ENCODE assay signal across 17 cellular contexts in genomic region chr11:126413843-126414405, GRCh38. TPM values are rescaled to one million over a fixed set of nuclear protein-coding genes. Genes with fewer than 3 reads are reported as not detected.
DNase-seq lines count a peak whose midpoint lies in the region; ATAC-seq and TF ChIP-seq lines count a peak whose summit lies in the region.
"Had no signal": no experiment of that assay in that cellular context is flagged by ENCODE, and none has a peak within 500 bp of the region (broad histone marks: within the 10 kb centered on the region; RNA-seq: fewer than 3 reads in every experiment).

No MANE protein-coding gene starts in this region.

- peaks cover 21 to 28% of the 10 kb centered on the region in 2 donors for H3K4me1 ChIP-seq in ascending aorta
- H3K4me1 ChIP-seq in esophagus (ENCODE audit: control insufficient read depth in 2 of 2, insufficient read depth in 2 of 2, low read length in 1 of 2), result peaks cover 11 to 23% of the 10 kb centered on the region in 2 donors
- peaks cover 36% of the 10 kb centered on the region for H3K4me1 ChIP-seq in muscle layer of colon (ENCODE audit: insufficient read depth, low read length)
- peaks cover 4 to 95% (median 46%) of the 10 kb centered on the region in 4 donors for H3K4me1 ChIP-seq in tibial nerve
- H3K4me1 ChIP-seq: psoas muscle had no signal

- TF ChIP-seq CTCF in ascending aorta (IDR thresholded peaks at IDR 0.05) (no peak), tibial nerve (IDR thresholded peaks at IDR 0.05) (no peak)

- 85 to 89% methylated on average over 9 of the region's 9 CpGs for WGBS in esophagus, 2 donors
- WGBS in tibial nerve, 2 donors, result 63 to 68% methylated on average over 6 to 9 of the region's 9 CpGs

- no peak for DNase-seq in ascending aorta (ENCODE audit: low spot score in 2 of 2)
- DNase-seq in tibial nerve (ENCODE audit: low spot score in 2 of 2), result no peak
- DNase-seq in inferior parietal cortex (ENCODE audit: extremely low spot score), result no peak
- DNase-seq in NCI-H2227 (lab: John Stamatoyannopoulos, UW; ENCODE audit: unreplicated experiment), result no peak
- DNase-seq: activated CD4-positive, alpha-beta T cell treated with anti-CD3 and anti-CD28 coated beads for 4 hours; activated CD8-positive, alpha-beta memory T cell treated with anti-CD3 and anti-CD28 coated beads, Interleukin-2, amount 10 ng/mL, durations not matched to agents 7 days and 5 days; CD4-positive, alpha-beta T cell; NCI-H1105 treated with DMSO at 0.1 percent for 48 hours; NCI-H2081 treated with DMSO at 0.1 percent for 48 hours; NCI-H510A treated with DMSO at 0.1 percent for 48 hours; stimulated activated CD4-positive, alpha-beta T cell treated with anti-CD3 and anti-CD28 coated beads, Interleukin-2, amount 100 ng/mL, for 48 hours; stimulated activated naive CD4-positive, alpha-beta T cell had no signal

- peaks cover 11 to 13% of the 10 kb centered on the region in 2 donors for H3K36me3 ChIP-seq in ascending aorta
- H3K36me3 ChIP-seq in esophagus (ENCODE audit: control insufficient read depth in 2 of 2, insufficient read depth in 2 of 2, low read length in 1 of 2), result peaks cover 0 to 7% of the 10 kb centered on the region in 2 donors
- H3K36me3 ChIP-seq in muscle layer of colon (ENCODE audit: insufficient read depth, low read length), result peaks cover 29% of the 10 kb centered on the region
- peaks cover 0 to 20% (median 0%) of the 10 kb centered on the region in 3 donors for H3K36me3 ChIP-seq in tibial nerve

- no peak overlapping the region for H3K4me3 ChIP-seq in ascending aorta
- no peak overlapping the region for H3K4me3 ChIP-seq in esophagus (ENCODE audit: low read depth in 1 of 2, low read length in 2 of 2)
- no peak overlapping the region for H3K4me3 ChIP-seq in muscle layer of colon (ENCODE audit: low read depth in 1 of 2, low read length in 2 of 2)
- H3K4me3 ChIP-seq in tibial nerve, result no peak overlapping the region
- H3K4me3 ChIP-seq: psoas muscle, smooth muscle cell had no signal

- intact Hi-C loops in ascending aorta (cut with DNase I), result loop anchor here (2.0 kb wide), 1 partner anchor 109 kb away; the partner anchor contains the start of gene DCPS

- H3K27ac ChIP-seq in ascending aorta (peak overlapping the region; percentile 86 to 92), esophagus (ENCODE audit: low read depth in 2 of 2, low read length in 1 of 2) (peak overlapping the region; percentile 74 to 91), muscle layer of colon (ENCODE audit: low read depth, low read length) (peak overlapping the region; percentile 72), tibial nerve (peak overlapping the region; percentile 77 to 96 (median 88))
- H3K27ac ChIP-seq: psoas muscle had no signal

- H3K27me3 ChIP-seq in ascending aorta (no peaks in the 10 kb centered on the region), esophagus (ENCODE audit: control insufficient read depth in 1 of 2, insufficient read depth in 2 of 2, low read length in 2 of 2) (no peaks in the 10 kb centered on the region), muscle layer of colon (ENCODE audit: control insufficient read depth in 1 of 2, insufficient read depth in 2 of 2, low read length in 2 of 2) (no peaks in the 10 kb centered on the region), tibial nerve (no peaks in the 10 kb centered on the region)

- ATAC-seq in GM21723 (IDR thresholded peaks at IDR 0.05; ENCODE audit: unreplicated experiment), result no peak
- ATAC-seq: activated CD8-positive, alpha-beta memory T cell treated with anti-CD3 and anti-CD28 coated beads, Interleukin-2, amount 10 ng/mL, durations not matched to agents 7 days and 5 days; psoas muscle had no signal

- no peaks in the 10 kb centered on the region for H3K9me3 ChIP-seq in ascending aorta
- H3K9me3 ChIP-seq in esophagus (ENCODE audit: control insufficient read depth in 2 of 2, insufficient read depth in 1 of 2, low read depth in 1 of 2, low read length in 1 of 2), result no peaks in the 10 kb centered on the region
- H3K9me3 ChIP-seq in muscle layer of colon (ENCODE audit: low read length), result no peaks in the 10 kb centered on the region
- H3K9me3 ChIP-seq in tibial nerve, result no peaks in the 10 kb centered on the region
- H3K9me3 ChIP-seq: psoas muscle had no signal

- no peak for TF ChIP-seq POLR2A in tibial nerve (IDR thresholded peaks at IDR 0.05)

- H3K9ac ChIP-seq in muscle layer of colon (ENCODE audit: low read length), result no peak overlapping the region

- no peak for TF ChIP-seq EP300 in tibial nerve (IDR thresholded peaks at IDR 0.05)

RNA-seq across cellular contexts. Expression of gene ST3GAL4, which starts 58.4 kb away (rescaled TPM):
- total RNA-seq in ascending aorta (61.4 TPM), tibial nerve (100 to 1,000 TPM in 2 of 4 donors, 10 to 100 TPM in 2; 68.1 to 162 (median 122) TPM)
- polyA plus RNA-seq in esophagus, result 100 to 1,000 TPM in 1 of 2 donors, 10 to 100 TPM in 1; 78.9 to 107 TPM
